ENCODE assay signal across 1 cellular context in genomic region chr11:114439229-114440120, GRCh38.
TF ChIP-seq lines count a peak whose summit lies in the region.

TSS of gene REXO2 (plus strand) at chr11:114439467. CDS start at chr11:114439529, 62 bp downstream.

TF ChIP-seq in K562, 482 proteins besides CTCF, POLR2A, EP300 and RAD21 (continued from another document and continues in another):
- TF ChIP-seq THRB (CRISPR knock-in tag; conservative IDR thresholded peaks at IDR 0.05) (no peak), ZNF12 (CRISPR knock-in tag; IDR thresholded peaks at IDR 0.05) (no peak; the same call in 1 of the 2 replicates), SMARCA4 (IDR thresholded peaks at IDR 0.05) (peak; percentile 35; the same call in 1 of the 2 replicates), ZNF668 (CRISPR knock-in tag; IDR thresholded peaks at IDR 0.05) (no peak), TGIF2 (CRISPR knock-in tag; IDR thresholded peaks at IDR 0.05) (no peak), MAFG (tag; conservative IDR thresholded peaks at IDR 0.05) (peak; percentile 45; the same call in 1 of the 2 replicates), ZFP91 (CRISPR knock-in tag; IDR thresholded peaks at IDR 0.05) (no peak), ADNP (tag; IDR thresholded peaks at IDR 0.05) (no peak), RB1 (IDR thresholded peaks at IDR 0.05; ENCODE audit: low read depth) (0 out of 2 replicates have a peak, but pooled peaks have one; percentile 9), KLF16 (IDR thresholded peaks at IDR 0.05) (no peak), TRIM24 (IDR thresholded peaks at IDR 0.05) (no peak), ZNF408 (CRISPR knock-in tag; IDR thresholded peaks at IDR 0.05; ENCODE audit: low read depth) (no peak), ZNF134 (CRISPR knock-in tag; conservative IDR thresholded peaks at IDR 0.05) (no peak), ZNF778 (CRISPR knock-in tag; IDR thresholded peaks at IDR 0.05) (no peak), GTF3C2 (IDR thresholded peaks at IDR 0.05; ENCODE audit: borderline replicate concordance, extremely low read depth, insufficient read length) (no peak), MTF1 (CRISPR knock-in tag; IDR thresholded peaks at IDR 0.05; ENCODE audit: borderline replicate concordance) (no peak), ETV6 (IDR thresholded peaks at IDR 0.05; ENCODE audit: borderline replicate concordance in 1 of 2, low read depth in 2 of 2, low read length in 1 of 2) (no peak), ETV6 (CRISPR knock-in tag; IDR thresholded peaks at IDR 0.05; ENCODE audit: borderline replicate concordance) (no peak), FOXA3 (CRISPR knock-in tag; conservative IDR thresholded peaks at IDR 0.05 in 1 of 2, IDR thresholded peaks at IDR 0.05 in 1 of 2) (no peak; a peak in 1 of 4 replicates), JUNB (CRISPR knock-in tag; conservative IDR thresholded peaks at IDR 0.05) (no peak), GABPB1 (CRISPR knock-in tag; IDR thresholded peaks at IDR 0.05) (peak; percentile 79), JUND (IDR thresholded peaks at IDR 0.05; ENCODE audit: borderline replicate concordance, low read depth, low read length) (peak; percentile 81), JUND (tag; IDR thresholded peaks at IDR 0.05; ENCODE audit: borderline replicate concordance, low read depth, low read length) (peak; percentile 68; the same call in 2 of the 3 replicates), ZNF518B (CRISPR knock-in tag; IDR thresholded peaks at IDR 0.05) (no peak), L3MBTL2 (IDR thresholded peaks at IDR 0.05) (peak; percentile 95), CUX1 (CRISPR knock-in tag; IDR thresholded peaks at IDR 0.05) (no peak), HDAC3 (IDR thresholded peaks at IDR 0.05; ENCODE audit: borderline replicate concordance, partially characterized antibody) (no peak), ZNF3 (CRISPR knock-in tag; IDR thresholded peaks at IDR 0.05) (no peak), GMEB1 (CRISPR knock-in tag; IDR thresholded peaks at IDR 0.05) (peak; percentile 73), SNRNP70 (optimal IDR thresholded peaks at IDR 0.05; ENCODE audit: low read depth, low read length) (no peak), PTTG1 (tag; IDR thresholded peaks at IDR 0.05; ENCODE audit: low read depth) (no peak), ZNF280A (IDR thresholded peaks at IDR 0.05; ENCODE audit: low read depth, partially characterized antibody) (no peak), TOE1 (IDR thresholded peaks at IDR 0.05; ENCODE audit: borderline replicate concordance) (no peak), TOE1 (CRISPR knock-in tag; IDR thresholded peaks at IDR 0.05; ENCODE audit: borderline replicate concordance, low read depth) (peak; percentile 53; the same call in 1 of the 2 replicates), CBX8 (IDR thresholded peaks at IDR 0.05; ENCODE audit: borderline replicate concordance, extremely low read depth, low read depth, low read length, poor library complexity, severe bottlenecking) (no peak), HMBOX1 (IDR thresholded peaks at IDR 0.05) (no peak; the same call in 1 of the 2 replicates), SREBF1 (IDR thresholded peaks at IDR 0.05; ENCODE audit: borderline replicate concordance, low read depth, low read length) (0 out of 2 replicates have a peak, but pooled peaks have one; percentile 62), MIER1 (IDR thresholded peaks at IDR 0.05; ENCODE audit: low read depth) (no peak), MEIS2 (IDR thresholded peaks at IDR 0.05; ENCODE audit: partially characterized antibody) (peak; percentile 63), ZNF212 (CRISPR knock-in tag; IDR thresholded peaks at IDR 0.05) (no peak), E2F3 (CRISPR knock-in tag; IDR thresholded peaks at IDR 0.05) (no peak)
